ENCODE assay signal across 1 cellular context in the genomic region with DNA sequence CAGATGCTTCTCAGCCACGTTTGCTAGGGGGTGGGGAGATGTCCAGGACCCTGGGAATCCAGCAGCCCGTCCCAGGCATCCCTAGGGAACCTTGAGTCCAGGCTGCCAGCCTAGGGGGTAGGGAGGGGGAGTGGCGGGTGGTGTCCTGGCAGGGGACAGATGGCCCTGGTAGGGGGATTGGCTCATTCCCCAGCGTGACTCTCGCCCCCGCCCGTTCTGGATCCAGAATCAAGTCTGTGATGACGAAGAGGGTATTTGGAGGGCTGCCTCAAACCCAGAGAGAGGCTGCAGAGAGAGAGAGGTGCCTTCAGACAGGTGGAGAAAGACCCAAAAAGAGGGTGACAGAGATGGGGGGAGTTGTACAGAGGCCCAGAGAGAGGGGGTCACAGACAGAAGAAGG.
TF ChIP-seq lines count a peak whose summit lies in the region.

No MANE protein-coding gene starts in this region.

TF ChIP-seq in GM23338, 12 proteins besides CTCF, POLR2A, EP300 and RAD21 (continued from another document):
- TF ChIP-seq, protein P1, sequence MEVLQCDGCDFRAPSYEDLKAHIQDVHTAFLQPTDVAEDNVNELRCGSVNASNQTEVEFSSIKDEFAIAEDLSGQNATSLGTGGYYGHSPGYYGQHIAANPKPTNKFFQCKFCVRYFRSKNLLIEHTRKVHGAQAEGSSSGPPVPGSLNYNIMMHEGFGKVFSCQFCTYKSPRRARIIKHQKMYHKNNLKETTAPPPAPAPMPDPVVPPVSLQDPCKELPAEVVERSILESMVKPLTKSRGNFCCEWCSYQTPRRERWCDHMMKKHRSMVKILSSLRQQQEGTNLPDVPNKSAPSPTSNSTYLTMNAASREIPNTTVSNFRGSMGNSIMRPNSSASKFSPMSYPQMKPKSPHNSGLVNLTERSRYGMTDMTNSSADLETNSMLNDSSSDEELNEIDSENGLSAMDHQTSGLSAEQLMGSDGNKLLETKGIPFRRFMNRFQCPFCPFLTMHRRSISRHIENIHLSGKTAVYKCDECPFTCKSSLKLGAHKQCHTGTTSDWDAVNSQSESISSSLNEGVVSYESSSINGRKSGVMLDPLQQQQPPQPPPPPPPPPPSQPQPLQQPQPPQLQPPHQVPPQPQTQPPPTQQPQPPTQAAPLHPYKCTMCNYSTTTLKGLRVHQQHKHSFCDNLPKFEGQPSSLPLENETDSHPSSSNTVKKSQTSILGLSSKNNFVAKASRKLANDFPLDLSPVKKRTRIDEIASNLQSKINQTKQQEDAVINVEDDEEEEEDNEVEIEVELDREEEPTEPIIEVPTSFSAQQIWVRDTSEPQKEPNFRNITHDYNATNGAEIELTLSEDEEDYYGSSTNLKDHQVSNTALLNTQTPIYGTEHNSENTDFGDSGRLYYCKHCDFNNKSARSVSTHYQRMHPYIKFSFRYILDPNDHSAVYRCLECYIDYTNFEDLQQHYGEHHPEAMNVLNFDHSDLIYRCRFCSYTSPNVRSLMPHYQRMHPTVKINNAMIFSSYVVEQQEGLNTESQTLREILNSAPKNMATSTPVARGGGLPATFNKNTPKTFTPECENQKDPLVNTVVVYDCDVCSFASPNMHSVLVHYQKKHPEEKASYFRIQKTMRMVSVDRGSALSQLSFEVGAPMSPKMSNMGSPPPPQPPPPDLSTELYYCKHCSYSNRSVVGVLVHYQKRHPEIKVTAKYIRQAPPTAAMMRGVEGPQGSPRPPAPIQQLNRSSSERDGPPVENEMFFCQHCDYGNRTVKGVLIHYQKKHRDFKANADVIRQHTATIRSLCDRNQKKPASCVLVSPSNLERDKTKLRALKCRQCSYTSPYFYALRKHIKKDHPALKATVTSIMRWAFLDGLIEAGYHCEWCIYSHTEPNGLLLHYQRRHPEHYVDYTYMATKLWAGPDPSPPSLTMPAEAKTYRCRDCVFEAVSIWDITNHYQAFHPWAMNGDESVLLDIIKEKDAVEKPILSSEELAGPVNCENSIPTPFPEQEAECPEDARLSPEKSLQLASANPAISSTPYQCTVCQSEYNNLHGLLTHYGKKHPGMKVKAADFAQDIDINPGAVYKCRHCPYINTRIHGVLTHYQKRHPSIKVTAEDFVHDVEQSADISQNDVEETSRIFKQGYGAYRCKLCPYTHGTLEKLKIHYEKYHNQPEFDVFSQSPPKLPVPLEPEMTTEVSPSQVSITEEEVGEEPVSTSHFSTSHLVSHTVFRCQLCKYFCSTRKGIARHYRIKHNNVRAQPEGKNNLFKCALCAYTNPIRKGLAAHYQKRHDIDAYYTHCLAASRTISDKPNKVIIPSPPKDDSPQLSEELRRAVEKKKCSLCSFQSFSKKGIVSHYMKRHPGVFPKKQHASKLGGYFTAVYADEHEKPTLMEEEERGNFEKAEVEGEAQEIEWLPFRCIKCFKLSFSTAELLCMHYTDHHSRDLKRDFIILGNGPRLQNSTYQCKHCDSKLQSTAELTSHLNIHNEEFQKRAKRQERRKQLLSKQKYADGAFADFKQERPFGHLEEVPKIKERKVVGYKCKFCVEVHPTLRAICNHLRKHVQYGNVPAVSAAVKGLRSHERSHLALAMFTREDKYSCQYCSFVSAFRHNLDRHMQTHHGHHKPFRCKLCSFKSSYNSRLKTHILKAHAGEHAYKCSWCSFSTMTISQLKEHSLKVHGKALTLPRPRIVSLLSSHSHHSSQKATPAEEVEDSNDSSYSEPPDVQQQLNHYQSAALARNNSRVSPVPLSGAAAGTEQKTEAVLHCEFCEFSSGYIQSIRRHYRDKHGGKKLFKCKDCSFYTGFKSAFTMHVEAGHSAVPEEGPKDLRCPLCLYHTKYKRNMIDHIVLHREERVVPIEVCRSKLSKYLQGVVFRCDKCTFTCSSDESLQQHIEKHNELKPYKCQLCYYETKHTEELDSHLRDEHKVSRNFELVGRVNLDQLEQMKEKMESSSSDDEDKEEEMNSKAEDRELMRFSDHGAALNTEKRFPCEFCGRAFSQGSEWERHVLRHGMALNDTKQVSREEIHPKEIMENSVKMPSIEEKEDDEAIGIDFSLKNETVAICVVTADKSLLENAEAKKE (CRISPR knock-in tag; IDR thresholded peaks at IDR 0.05), result no peak
- TF ChIP-seq POLR2AphosphoS5 (IDR thresholded peaks at IDR 0.05; ENCODE audit: low read depth) (no peak), ZNF331 (CRISPR knock-in tag; IDR thresholded peaks at IDR 0.05; ENCODE audit: low read depth) (no peak), EZH2phosphoT487 (IDR thresholded peaks at IDR 0.05; ENCODE audit: unreplicated experiment) (no peak), STAT1 (IDR thresholded peaks at IDR 0.05; ENCODE audit: unreplicated experiment) (no peak), NANOG (IDR thresholded peaks at IDR 0.05; ENCODE audit: borderline replicate concordance) (no peak), EZH2 (IDR thresholded peaks at IDR 0.05; ENCODE audit: low read depth, unreplicated experiment) (no peak), JUNB (IDR thresholded peaks at IDR 0.05; ENCODE audit: unreplicated experiment) (no peak), CREB1 (CRISPR knock-in tag; IDR thresholded peaks at IDR 0.05; ENCODE audit: low read depth) (no peak)
- TF ChIP-seq, protein P2, sequence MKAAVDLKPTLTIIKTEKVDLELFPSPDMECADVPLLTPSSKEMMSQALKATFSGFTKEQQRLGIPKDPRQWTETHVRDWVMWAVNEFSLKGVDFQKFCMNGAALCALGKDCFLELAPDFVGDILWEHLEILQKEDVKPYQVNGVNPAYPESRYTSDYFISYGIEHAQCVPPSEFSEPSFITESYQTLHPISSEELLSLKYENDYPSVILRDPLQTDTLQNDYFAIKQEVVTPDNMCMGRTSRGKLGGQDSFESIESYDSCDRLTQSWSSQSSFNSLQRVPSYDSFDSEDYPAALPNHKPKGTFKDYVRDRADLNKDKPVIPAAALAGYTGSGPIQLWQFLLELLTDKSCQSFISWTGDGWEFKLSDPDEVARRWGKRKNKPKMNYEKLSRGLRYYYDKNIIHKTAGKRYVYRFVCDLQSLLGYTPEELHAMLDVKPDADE (IDR thresholded peaks at IDR 0.05), result no peak
TF ChIP-seq in GM23338: peak in this region for 0.
